ENCODE assay signal across 21 cellular contexts in genomic region chr3:38221005-38221404, GRCh38. TPM values are rescaled to one million over a fixed set of nuclear protein-coding genes. Genes with fewer than 3 reads are reported as not detected.
DNase-seq lines count a peak whose midpoint lies in the region; ATAC-seq and TF ChIP-seq lines count a peak whose summit lies in the region.
"Had no signal": no experiment of that assay in that cellular context is flagged by ENCODE, and none has a peak within 500 bp of the region (broad histone marks: within the 10 kb centered on the region; RNA-seq: fewer than 3 reads in every experiment).

No MANE protein-coding gene starts in this region.

- ATAC-seq in central memory CD8-positive, alpha-beta T cell (replicated peaks; ENCODE audit: extremely low read depth, poor library complexity, severe bottlenecking), result no peak
- ATAC-seq in left lobe of liver, result no peak
- ATAC-seq: CD8-positive, alpha-beta T cell; GM12878; HCT116 had no signal

- no peaks in the 10 kb centered on the region for H3K9me3 Mint-ChIP-seq in activated CD4-positive, alpha-beta T cell treated with anti-CD3 and anti-CD28 coated beads, Interleukin-2, amount 10 ng/mL, durations not matched to agents 24 days and 14 days
- H3K9me3 Mint-ChIP-seq in MCF 10A (ENCODE audit: unreplicated experiment), result no peaks in the 10 kb centered on the region
- no peaks in the 10 kb centered on the region for H3K9me3 Mint-ChIP-seq in central memory CD8-positive, alpha-beta T cell
- H3K9me3 Mint-ChIP-seq: CD14-positive monocyte; CD8-positive, alpha-beta T cell had no signal

- peak overlapping the region; percentile 1 for H3K27ac Mint-ChIP-seq in activated CD4-positive, alpha-beta T cell treated with anti-CD3 and anti-CD28 coated beads, Interleukin-2, amount 10 ng/mL, durations not matched to agents 24 days and 14 days
- peak overlapping the region; percentile 31 for H3K27ac Mint-ChIP-seq in MCF 10A (ENCODE audit: low read depth, unreplicated experiment)
- peak overlapping the region; percentile 23 for H3K27ac Mint-ChIP-seq in central memory CD8-positive, alpha-beta T cell (ENCODE audit: low read depth)
- H3K27ac Mint-ChIP-seq: CD8-positive, alpha-beta T cell had no signal

- H3K27ac ChIP-seq in mammary epithelial cell (ENCODE audit: insufficient read depth, low read depth, low read length), result no peak overlapping the region
- H3K27ac ChIP-seq: BLaER1 had no signal

- H3K36me3 Mint-ChIP-seq in activated CD4-positive, alpha-beta T cell treated with anti-CD3 and anti-CD28 coated beads, Interleukin-2, amount 10 ng/mL, durations not matched to agents 24 days and 14 days (ENCODE audit: low read depth), result peaks cover 53% of the 10 kb centered on the region
- peaks cover 73% of the 10 kb centered on the region for H3K36me3 Mint-ChIP-seq in MCF 10A (ENCODE audit: insufficient read depth, unreplicated experiment)
- peaks cover 28% of the 10 kb centered on the region for H3K36me3 Mint-ChIP-seq in central memory CD8-positive, alpha-beta T cell (ENCODE audit: insufficient read depth)

- peaks cover 14% of the 10 kb centered on the region for H3K4me1 Mint-ChIP-seq in activated CD4-positive, alpha-beta T cell treated with anti-CD3 and anti-CD28 coated beads, Interleukin-2, amount 10 ng/mL, durations not matched to agents 24 days and 14 days
- peaks cover 6% of the 10 kb centered on the region for H3K4me1 Mint-ChIP-seq in MCF 10A (ENCODE audit: insufficient read depth, unreplicated experiment)
- peaks cover 9% of the 10 kb centered on the region for H3K4me1 Mint-ChIP-seq in central memory CD8-positive, alpha-beta T cell
- H3K4me1 Mint-ChIP-seq: CD14-positive monocyte had no signal

- H3K4me3 ChIP-seq in mammary epithelial cell (replicated peaks in 1 of 3; ENCODE audit: insufficient read depth in 1 of 3, low read depth in 2 of 3, low read length in 3 of 3), result no peak overlapping the region
- H3K4me3 ChIP-seq: BLaER1, GM12878 had no signal

- H2AFZ ChIP-seq in mammary epithelial cell (ENCODE audit: low read depth, low read length), result no peak overlapping the region

- no TSS peak for BruUV-seq in MCF 10A (replicated peaks; lab: Mats Ljungman, UMichigan)
- BruUV-seq in mammary epithelial cell (replicated peaks; lab: Mats Ljungman, UMichigan), result no TSS peak

- no peak overlapping the region for H3K9ac ChIP-seq in mammary epithelial cell (ENCODE audit: insufficient read depth, low read length)
- H3K9ac ChIP-seq: BLaER1 had no signal

- no peaks in the 10 kb centered on the region for H3K27me3 Mint-ChIP-seq in activated CD4-positive, alpha-beta T cell treated with anti-CD3 and anti-CD28 coated beads, Interleukin-2, amount 10 ng/mL, durations not matched to agents 24 days and 14 days
- H3K27me3 Mint-ChIP-seq in MCF 10A (ENCODE audit: insufficient read depth, unreplicated experiment), result no peaks in the 10 kb centered on the region
- no peaks in the 10 kb centered on the region for H3K27me3 Mint-ChIP-seq in central memory CD8-positive, alpha-beta T cell

- H3K4me1 ChIP-seq in mammary epithelial cell (ENCODE audit: insufficient read depth, low read length), result peaks cover 3% of the 10 kb centered on the region
- H3K4me1 ChIP-seq: BLaER1 had no signal

- H3K79me2 ChIP-seq in mammary epithelial cell (ENCODE audit: insufficient read depth, low read length), result peaks cover 72% of the 10 kb centered on the region

- TF ChIP-seq CTCF in MCF 10A (IDR thresholded peaks at IDR 0.05; ENCODE audit: unreplicated experiment) (no peak), mammary epithelial cell (conservative IDR thresholded peaks at IDR 0.05 in 1 of 2, IDR thresholded peaks at IDR 0.05 in 1 of 2; ENCODE audit: extremely low read depth in 1 of 2, insufficient read depth in 1 of 2, low read depth in 1 of 2, low read length in 2 of 2) (no peak)

- in situ Hi-C loops in mammary epithelial cell (cut with MboI; ENCODE audit: low sequenced_read_pairs in 2 of 2), result no loop called here

- CTCF ChIA-PET in MCF 10A (lab: Yijun Ruan, JAX), result interaction anchor here (0.6 to 1.4 kb wide), 4 partner anchors 10 to 969 kb away, joined by 3 to 7 read pairs (median 4); partner anchors contain the start of gene XYLB
- CTCF ChIA-PET in mammary epithelial cell (lab: Charles Lee; ENCODE audit: low non-redundant PET), result no interaction called here

- no peaks in the 10 kb centered on the region for H3K27me3 ChIP-seq in mammary epithelial cell (ENCODE audit: insufficient read depth, low read length)
- H3K27me3 ChIP-seq: BLaER1 had no signal

- H4K20me1 ChIP-seq in mammary epithelial cell (ENCODE audit: insufficient read depth, low read length), result no peaks in the 10 kb centered on the region

- POLR2A ChIA-PET in MCF 10A (lab: Yijun Ruan, JAX), result interaction anchor here (0.9 to 1.3 kb wide), 2 partner anchors 33 to 84 kb away, joined by 3 to 4 read pairs; partner anchors contain the start of gene ACAA1

- dilution Hi-C loops in mammary epithelial cell (cut with HindIII; ENCODE audit: low sequenced_read_pairs), result no loop called here

- peaks cover 15% of the 10 kb centered on the region for H3K36me3 ChIP-seq in mammary epithelial cell (ENCODE audit: insufficient read depth, low read length)

- no peaks in the 10 kb centered on the region for H3K9me3 ChIP-seq in mammary epithelial cell (replicated peaks; ENCODE audit: insufficient read depth, low read length)
- H3K9me3 ChIP-seq: BLaER1 had no signal

- no peak for DNase-seq in activated CD4-positive, alpha-beta T cell treated with anti-CD3 and anti-CD28 coated beads, Interleukin-2, amount 10 ng/mL, durations not matched to agents 24 days and 14 days
- no peak for DNase-seq in activated CD4-positive, alpha-beta T cell treated with anti-CD3 and anti-CD28 coated beads, Interleukin-2, amount 50 U/mL, for 1 hour
- DNase-seq in MCF 10A (ENCODE audit: unreplicated experiment), result no peak
- DNase-seq in mammary epithelial cell, result no peak
- no peak for DNase-seq in central memory CD8-positive, alpha-beta T cell (ENCODE audit: low spot score in 2 of 2)
- DNase-seq in left lobe of liver (ENCODE audit: low spot score), result no peak
- no peak for DNase-seq in NCI-H510A treated with DMSO at 0.1 percent for 48 hours (lab: John Stamatoyannopoulos, UW)
- DNase-seq in SIG-M5 (lab: John Stamatoyannopoulos, UW), result no peak
- DNase-seq: 8988T; CD8-positive, alpha-beta T cell; DMS 273 treated with DMSO at 0.1 percent for 48 hours; DMS53; DND-41; EL; GOT3; H7 had no signal

- 100% methylated on average over 1 of the region's 1 CpG for WGBS in mammary epithelial cell (ENCODE audit: low coverage, missing lambda C conversion rate)

- H3K4me2 ChIP-seq in mammary epithelial cell (ENCODE audit: insufficient read depth, low read depth, low read length), result no peak overlapping the region
- H3K4me2 ChIP-seq: BLaER1 had no signal

- intact Hi-C loops in activated CD4-positive, alpha-beta T cell treated with anti-CD3 and anti-CD28 coated beads, Interleukin-2, amount 10 ng/mL, durations not matched to agents 24 days and 14 days (cut with micrococcal nuclease), result no loop called here
- intact Hi-C loops in MCF 10A (cut with micrococcal nuclease) (no loop called here), mammary epithelial cell (cut with micrococcal nuclease) (no loop called here)

- no peak overlapping the region for H3K4me3 Mint-ChIP-seq in activated CD4-positive, alpha-beta T cell treated with anti-CD3 and anti-CD28 coated beads, Interleukin-2, amount 10 ng/mL, durations not matched to agents 24 days and 14 days
- H3K4me3 Mint-ChIP-seq in MCF 10A (ENCODE audit: unreplicated experiment), result no peak overlapping the region
- no peak overlapping the region for H3K4me3 Mint-ChIP-seq in central memory CD8-positive, alpha-beta T cell
- H3K4me3 Mint-ChIP-seq: CD14-positive monocyte; CD8-positive, alpha-beta T cell had no signal

RNA-seq across cellular contexts. Expression of gene SLC22A13, which starts 44.6 kb away (rescaled TPM):
- total RNA-seq in activated CD4-positive, alpha-beta T cell treated with anti-CD3 and anti-CD28 coated beads, Interleukin-2, amount 10 ng/mL, durations not matched to agents 24 days and 14 days, result 0.47 and 0.54 TPM in 2 replicates
- total RNA-seq in MCF 10A (2022), result 1.7 and 1.9 TPM in 2 replicates
- total RNA-seq in mammary epithelial cell, result 1 to 10 TPM in 1 of 2 donors, under 1 TPM in 1; 0.67 to 2.5 TPM
- polyA plus RNA-seq in mammary epithelial cell, result 0.14 TPM
- not detected for polyA minus RNA-seq in mammary epithelial cell
- total RNA-seq in left lobe of liver, result 0.50 TPM
- total RNA-seq: G401 had no signal
- polyA plus RNA-seq: CD14-positive monocyte had no signal

RNA-seq across cellular contexts. Expression of gene OXSR1, which starts 55.7 kb away (rescaled TPM):
- total RNA-seq in activated CD4-positive, alpha-beta T cell treated with anti-CD3 and anti-CD28 coated beads, Interleukin-2, amount 10 ng/mL, durations not matched to agents 24 days and 14 days, result 56.4 and 58.3 TPM in 2 replicates
- total RNA-seq in MCF 10A (2022) (71.7 and 75.5 TPM in 2 replicates), mammary epithelial cell (10 to 100 TPM; 48.3 to 70.6 TPM), left lobe of liver (12.1 TPM)
- polyA plus RNA-seq in mammary epithelial cell, result 36.4 TPM
- polyA minus RNA-seq in mammary epithelial cell, result 31.9 TPM
